ENCODE assay signal across 1 cellular context in genomic region chr17:30549864-30550511, GRCh38.
TF ChIP-seq lines count a peak whose summit lies in the region.

No MANE protein-coding gene starts in this region.

TF ChIP-seq in H1, 55 proteins besides CTCF, POLR2A, EP300 and RAD21 (continued from another document):
- TF ChIP-seq ATF2 (IDR thresholded peaks at IDR 0.05; ENCODE audit: low read length): no peak
- TF ChIP-seq TAF7 (optimal IDR thresholded peaks at IDR 0.05; ENCODE audit: borderline replicate concordance, low read depth, low read length): no peak
- no peak for TF ChIP-seq EZH2 (IDR thresholded peaks at IDR 0.05; ENCODE audit: low read depth, low read length, severe bottlenecking)
- TF ChIP-seq MAFK (IDR thresholded peaks at IDR 0.05; ENCODE audit: low read depth, low read length): no peak
